In the genomic region with DNA sequence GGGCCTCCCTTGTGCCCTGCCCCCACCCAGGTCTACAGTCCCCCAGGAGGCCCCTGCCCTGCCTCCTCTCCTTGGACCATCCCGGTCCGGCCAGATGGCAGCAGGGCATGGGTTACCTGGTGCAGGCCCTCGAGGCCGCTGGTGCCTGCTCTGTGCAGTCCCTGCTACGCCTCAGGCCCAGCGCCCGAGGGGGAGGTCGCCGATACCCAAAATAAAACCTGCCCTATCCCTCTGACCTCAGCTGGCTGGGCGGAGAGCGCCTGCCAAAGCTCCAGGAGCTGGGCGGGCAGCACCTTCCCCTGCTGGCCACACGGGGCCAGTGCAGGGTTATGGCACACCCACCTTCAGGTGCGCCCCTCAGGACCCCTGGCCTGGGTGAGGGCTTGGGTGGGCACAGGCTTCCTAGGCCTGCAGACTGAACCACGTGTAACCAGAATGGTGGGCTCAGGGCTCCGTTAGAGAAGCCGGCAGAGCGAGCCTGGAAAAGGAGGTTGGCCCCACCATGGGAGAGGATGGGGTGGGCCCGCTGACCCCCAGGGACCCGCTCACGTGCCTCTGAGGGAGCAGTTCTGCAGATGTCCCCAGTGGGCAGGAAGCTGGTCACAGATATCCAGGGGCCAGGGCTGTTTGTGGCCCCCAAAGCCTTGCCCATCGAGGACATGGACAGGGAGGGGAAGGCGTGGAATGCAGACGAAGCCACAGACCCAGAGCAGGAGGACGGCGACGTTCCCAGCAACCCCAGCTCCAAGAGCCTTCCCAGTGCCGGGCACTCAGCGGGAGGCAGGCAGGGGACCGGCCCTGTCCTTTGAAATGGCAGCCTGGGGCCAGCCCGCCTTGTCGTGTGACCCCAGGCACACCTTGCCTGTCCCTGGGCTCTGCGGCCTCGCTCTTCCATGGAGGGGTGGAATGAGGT, we compare ENCODE assay signal across 10 cellular contexts. TPM values are rescaled to one million over a fixed set of nuclear protein-coding genes. Genes with fewer than 3 reads are reported as not detected.
DNase-seq lines count a peak whose midpoint lies in the region; ATAC-seq, FAIRE-seq and TF ChIP-seq lines count a peak whose summit lies in the region.
"Had no signal": no experiment of that assay in that cellular context is flagged by ENCODE, and none has a peak within 500 bp of the region (broad histone marks: within the 10 kb centered on the region; RNA-seq: fewer than 3 reads in every experiment).

No MANE protein-coding gene starts in this region.

- H3K4me3 Mint-ChIP-seq in activated T-cell treated with anti-CD3 and anti-CD28 coated beads, Interleukin-2, amount 50 U/mL, for 72 hours, result no peak overlapping the region

- H3K4me3 ChIP-seq in GM12878, result no peak overlapping the region
- no peak overlapping the region for H3K4me3 ChIP-seq in HepG2 (replicated peaks in 1 of 3; ENCODE audit: insufficient read depth in 1 of 3, low read depth in 2 of 3, low read length in 3 of 3)
- H3K4me3 ChIP-seq in upper lobe of right lung, result no peak overlapping the region

- peaks cover 10% of the 10 kb centered on the region for H3K27me3 Mint-ChIP-seq in activated T-cell treated with anti-CD3 and anti-CD28 coated beads, Interleukin-2, amount 50 U/mL, for 72 hours (ENCODE audit: low read depth)

- FAIRE-seq in GM12878 (lab: Jason Lieb, UNC) (no peak), HepG2 (lab: Jason Lieb, UNC) (no peak)
- FAIRE-seq: small intestine had no signal

- BruUV-seq in GM12878 (replicated peaks; lab: Mats Ljungman, UMichigan) (no TSS peak), HepG2 (replicated peaks; lab: Mats Ljungman, UMichigan) (no TSS peak)

- in situ Hi-C loops in GM12878 (cut with MboI), result loop anchor here (5.0 kb wide), 1 partner anchor 35 kb away; no protein-coding TSS in a partner anchor
- in situ Hi-C loops in HepG2 (cut with HindIII; ENCODE audit: extremely low pct_ligation_motif_present, low pct_unique_long_range_greater_than_20kb), result no loop called here

- H3K4me2 ChIP-seq in GM12878 (ENCODE audit: control insufficient read depth, insufficient read depth) (no peak overlapping the region), HepG2 (ENCODE audit: low read depth, low read length) (no peak overlapping the region)

- H3K4me1 Mint-ChIP-seq in activated T-cell treated with anti-CD3 and anti-CD28 coated beads, Interleukin-2, amount 50 U/mL, for 72 hours (ENCODE audit: low read depth), result peaks cover 18% of the 10 kb centered on the region

- H3K27ac ChIP-seq in GM12878 (ENCODE audit: control insufficient read depth, insufficient read depth) (no peak overlapping the region), HepG2 (ENCODE audit: extremely low read length, insufficient read depth, low read length) (no peak overlapping the region), upper lobe of right lung (no peak overlapping the region)

- no peaks in the 10 kb centered on the region; the same call in 2 of the 3 replicates for H3K9me3 ChIP-seq in GM12878 (replicated peaks; ENCODE audit: control insufficient read depth, insufficient read depth, low read length)
- no peaks in the 10 kb centered on the region for H3K9me3 ChIP-seq in HepG2 (ENCODE audit: low read length)
- H3K9me3 ChIP-seq in upper lobe of right lung, result no peaks in the 10 kb centered on the region

- CTCF ChIA-PET in GM12878 (lab: Yijun Ruan, JAX), result interaction anchor here (0.6 to 2.0 kb wide), 2 partner anchors 36 to 39 kb away, joined by 4 to 10 read pairs; no protein-coding TSS in a partner anchor
- CTCF ChIA-PET in HepG2 (lab: Yijun Ruan, JAX; ENCODE audit: low intra/inter-chr PET ratio, low total read pairs), result no interaction called here

- RAD21 ChIA-PET in GM12878 (lab: Charles Lee; ENCODE audit: unreplicated experiment), result no interaction called here

- no peaks in the 10 kb centered on the region for H3K36me3 ChIP-seq in GM12878 (ENCODE audit: control insufficient read depth in 2 of 2, insufficient read depth in 2 of 2, low read length in 1 of 2)
- H3K36me3 ChIP-seq in HepG2 (replicated peaks in 1 of 2; ENCODE audit: control insufficient read depth in 1 of 2, insufficient read depth in 2 of 2, low read length in 2 of 2), result no peaks in the 10 kb centered on the region
- H3K36me3 ChIP-seq in upper lobe of right lung, result no peaks in the 10 kb centered on the region

- H3K27me3 ChIP-seq in GM12878 (replicated peaks in 1 of 2; ENCODE audit: control insufficient read depth in 2 of 2, insufficient read depth in 2 of 2, low read length in 1 of 2) (no peaks in the 10 kb centered on the region), HepG2 (ENCODE audit: control insufficient read depth in 1 of 2, insufficient read depth in 2 of 2, low read length in 2 of 2) (peaks cover 20 to 49% of the 10 kb centered on the region in 2 experiments; a peak in 4 of 5 replicates), upper lobe of right lung (no peaks in the 10 kb centered on the region)

- peaks cover 3 to 8% of the 10 kb centered on the region in 2 donors for H3K36me3 Mint-ChIP-seq in activated T-cell treated with anti-CD3 and anti-CD28 coated beads, Interleukin-2, amount 50 U/mL, for 72 hours (ENCODE audit: insufficient read depth in 2 of 2)

- TF ChIP-seq EP300 in GM12878 (IDR thresholded peaks at IDR 0.05; ENCODE audit: borderline replicate concordance in 1 of 2, control insufficient read depth in 1 of 2, low read depth in 2 of 2, low read length in 2 of 2) (no peak), HepG2 (IDR thresholded peaks at IDR 0.05; ENCODE audit: low read depth in 2 of 2, low read length in 2 of 2) (no peak), HepG2 (CRISPR knock-in tag; IDR thresholded peaks at IDR 0.05; ENCODE audit: borderline replicate concordance) (no peak)

- DNase-seq in activated T-cell treated with anti-CD3 and anti-CD28 coated beads, Interleukin-2, amount 50 U/mL, for 72 hours, result no peak
- no peak for DNase-seq in activated T-cell treated with anti-CD3 and anti-CD28 coated beads, Interleukin-2, amount 50 U/mL, for 1 hour
- DNase-seq in GM12878 (ENCODE audit: low read depth, low spot score), result no peak
- DNase-seq in HepG2 (ENCODE audit: low spot score), result no peak
- DNase-seq in upper lobe of right lung, result peak; percentile 61
- no peak for DNase-seq in NCI-H446 (lab: John Stamatoyannopoulos, UW)
- DNase-seq in SHP77 treated with DMSO at 0.1 percent for 48 hours (lab: John Stamatoyannopoulos, UW), result no peak
- no peak for DNase-seq in NCI-H2196 treated with DMSO at 0.1 percent for 48 hours (lab: John Stamatoyannopoulos, UW; ENCODE audit: unreplicated experiment)

- 37% methylated on average over 30 of the region's 34 CpGs for WGBS in GM12878 (ENCODE audit: insufficient coverage, insufficient replicate concordance, low lambda C conversion rate, missing lambda C conversion rate)
- 33% methylated on average over 9 of the region's 34 CpGs for WGBS in HepG2 (ENCODE audit: low lambda C conversion rate)

- no peak overlapping the region for H3K9ac ChIP-seq in GM12878 (ENCODE audit: control insufficient read depth, insufficient read depth, low read length)
- H3K9ac ChIP-seq in HepG2 (ENCODE audit: insufficient read depth, low read depth, low read length), result no peak overlapping the region

- H4K20me1 ChIP-seq in GM12878 (ENCODE audit: control insufficient read depth, insufficient read depth) (no peaks in the 10 kb centered on the region), HepG2 (ENCODE audit: insufficient read depth, low read length) (no peaks in the 10 kb centered on the region)

- TF ChIP-seq RAD21 in GM12878 (IDR thresholded peaks at IDR 0.05; ENCODE audit: insufficient read depth, low read depth, low read length) (peak; percentile 21; the same call in 1 of the 2 replicates), HepG2 (CRISPR knock-in tag; IDR thresholded peaks at IDR 0.05) (peak; percentile 29; the same call in 1 of the 2 replicates)

- SMC1A ChIA-PET in GM12878 (lab: Charles Lee; ENCODE audit: uncharacterized antibody, unreplicated experiment), result interaction anchor here (0.9 to 1.2 kb wide), 2 partner anchors 79 to 84 kb away, joined by 3 to 4 read pairs; partner anchors contain the start of gene TNNI2

- TF ChIP-seq CTCF in GM12878 (IDR thresholded peaks at IDR 0.05 in 2 of 3, conservative IDR thresholded peaks at IDR 0.05 in 1 of 3; ENCODE audit: control insufficient read depth in 2 of 3, extremely low read depth in 1 of 3, insufficient read depth in 1 of 3, low read depth in 3 of 3, low read length in 3 of 3), result peak; percentile 21 to 66 (median 39); a peak in 5 of 6 replicates
- TF ChIP-seq CTCF in HepG2 (CRISPR knock-in tag; IDR thresholded peaks at IDR 0.05), result peak; percentile 64
- TF ChIP-seq CTCF in upper lobe of right lung (IDR thresholded peaks at IDR 0.05), result peak; percentile 37

- intact Hi-C loops in GM12878 (cut with micrococcal nuclease; ENCODE audit: unreplicated experiment), result loop anchor here (2.0 kb wide), 1 partner anchor 79 kb away; the partner anchor contains the start of gene TNNI2
- intact Hi-C loops in HepG2 (cut with micrococcal nuclease; ENCODE audit: unreplicated experiment), result loop anchor here (1.0 kb wide), 1 partner anchor 27 kb away; no protein-coding TSS in a partner anchor
- intact Hi-C loops in upper lobe of right lung (cut with DNase I), result no loop called here

- peaks cover 7 to 11% of the 10 kb centered on the region in 2 donors for H3K9me3 Mint-ChIP-seq in activated T-cell treated with anti-CD3 and anti-CD28 coated beads, Interleukin-2, amount 50 U/mL, for 72 hours

- H2AFZ ChIP-seq in GM12878 (ENCODE audit: control insufficient read depth, low read depth, low read length) (no peak overlapping the region), HepG2 (ENCODE audit: low read length) (no peak overlapping the region)

- H3K4me1 ChIP-seq in GM12878 (ENCODE audit: control insufficient read depth, insufficient read depth, low read length), result no peaks in the 10 kb centered on the region
- H3K4me1 ChIP-seq in HepG2 (ENCODE audit: insufficient read depth, low read length), result no peaks in the 10 kb centered on the region
- H3K4me1 ChIP-seq in upper lobe of right lung, result no peaks in the 10 kb centered on the region

- POLR2A ChIA-PET in GM12878 (lab: Charles Lee) (no interaction called here), HepG2 (lab: Yijun Ruan, JAX) (no interaction called here)

- TF ChIP-seq POLR2A in GM12878 (IDR thresholded peaks at IDR 0.05; ENCODE audit: low read depth, low read length), result peak; percentile 54; the same call in 1 of the 2 replicates
- no peak for TF ChIP-seq POLR2A in HepG2 (IDR thresholded peaks at IDR 0.05; ENCODE audit: insufficient read depth in 1 of 2, low read depth in 2 of 2, low read length in 2 of 2)

- no peak overlapping the region for H3K27ac Mint-ChIP-seq in activated T-cell treated with anti-CD3 and anti-CD28 coated beads, Interleukin-2, amount 50 U/mL, for 72 hours

- peak; percentile 27 to 28 for ATAC-seq in activated T-cell treated with anti-CD3 and anti-CD28 coated beads, Interleukin-2, amount 50 U/mL, for 72 hours (replicated peaks in 1 of 2)
- ATAC-seq in GM12878, result peak; percentile 64
- ATAC-seq in HepG2, result peak; percentile 73
- peak; percentile 33 for ATAC-seq in upper lobe of right lung

- H3K79me2 ChIP-seq in GM12878 (ENCODE audit: control insufficient read depth, insufficient read depth, low read length) (no peaks in the 10 kb centered on the region), HepG2 (ENCODE audit: insufficient read depth, low read length) (no peaks in the 10 kb centered on the region)

RNA-seq across cellular contexts. Expression of gene TNNT3, which starts 1.7 kb away (rescaled TPM):
- 10 to 100 TPM in 1 of 2 donors, 1 to 10 TPM in 1; 5.6 to 15.5 TPM for total RNA-seq in activated T-cell treated with anti-CD3 and anti-CD28 coated beads, Interleukin-2, amount 50 U/mL, for 72 hours
- total RNA-seq in GM12878 (2013; cell fraction: nucleolus; rRNA removed), result 23.0 and 26.1 TPM in 2 replicates
- total RNA-seq in GM12878 (2014; rRNA removed) (not detected in 2 replicates), GM12878 (2014; rRNA removed; fragmentation: Illumina TruSeq; extraction: Trizol) (not detected in 2 replicates), GM12878 (2021) (not detected in 2 replicates), HepG2 (2016; rRNA removed; fragmentation: Illumina TruSeq; extraction: Trizol) (not detected in 2 replicates), upper lobe of right lung (0.43 TPM)
- polyA plus RNA-seq in GM12878 (2011; ENCODE audit: low read depth), result 1.0 TPM
- polyA plus RNA-seq in GM12878 (2011; rRNA removed) (0.39 and 0.50 TPM in 2 replicates), GM12878 (2014; fragmentation: Illumina TruSeq; extraction: Trizol) (0.40 TPM in 1 of 2 replicates, not detected in the other), GM12878 (2014; fragmentation: Nextera tagmentation; extraction: Ambion mirVana) (not detected), GM12878 (2014; rRNA removed) (not detected in 2 replicates), GM12878 (2016; fragmentation: Nextera tagmentation; extraction: Ambion mirVana) (not detected), HepG2 (2011; rRNA removed) (not detected in 2 replicates)
- 0.24 and 0.27 TPM in 2 replicates for polyA plus RNA-seq in GM12878 (2011; cell fraction: cytosol; rRNA removed)
- polyA plus RNA-seq in GM12878 (2011; cell fraction: nucleus; rRNA removed), result 6.6 and 8.8 TPM in 2 replicates
- 2.7 and 2.9 TPM in 2 replicates for polyA plus RNA-seq in GM12878 (2012)
- polyA minus RNA-seq in GM12878 (2011; rRNA and poly(A)+ RNA removed), result 0.29 TPM in 1 of 2 replicates, not detected in the other
- not detected in 2 replicates for polyA minus RNA-seq in GM12878 (2011; cell fraction: cytosol; rRNA and poly(A)+ RNA removed)
- 0.38 and 0.60 TPM in 2 replicates for polyA minus RNA-seq in GM12878 (2011; cell fraction: nucleus; rRNA and poly(A)+ RNA removed)
- total RNA-seq in HepG2 (2016; cell fraction: cytosol; rRNA removed; fragmentation: Illumina TruSeq; extraction: Trizol; ENCODE audit: low read depth), result not detected in 2 replicates
- total RNA-seq in HepG2 (2016; cell fraction: insoluble cytoplasmic fraction; rRNA removed; fragmentation: Illumina TruSeq; extraction: Trizol), result not detected in 2 replicates
- not detected in 2 replicates for total RNA-seq in HepG2 (2016; cell fraction: membrane; rRNA removed; fragmentation: Illumina TruSeq; extraction: Trizol)
- not detected in 2 replicates for total RNA-seq in HepG2 (2016; cell fraction: nucleus; rRNA removed; fragmentation: Illumina TruSeq; extraction: Trizol)
- polyA plus RNA-seq in HepG2 (2011; cell fraction: cytosol; rRNA removed), result not detected in 2 replicates
- polyA plus RNA-seq in HepG2 (2011; cell fraction: nucleus; rRNA removed), result not detected in 2 replicates
- polyA plus RNA-seq in HepG2 (2012), result not detected in 2 replicates
- polyA plus RNA-seq in HepG2 (2016; cell fraction: cytosol; fragmentation: Illumina TruSeq; extraction: Trizol; ENCODE audit: low read depth), result not detected in 2 replicates
- not detected in 2 replicates for polyA plus RNA-seq in HepG2 (2016; cell fraction: insoluble cytoplasmic fraction; fragmentation: Illumina TruSeq; extraction: Trizol; ENCODE audit: low read depth)
- polyA plus RNA-seq in HepG2 (2016; cell fraction: membrane; fragmentation: Illumina TruSeq; extraction: Trizol; ENCODE audit: low read depth), result not detected in 2 replicates
- polyA plus RNA-seq in HepG2 (2016; cell fraction: nucleus; fragmentation: Illumina TruSeq; extraction: Trizol; ENCODE audit: insufficient read depth, low read depth), result not detected in 2 replicates
- not detected in 2 replicates for polyA minus RNA-seq in HepG2 (2011; rRNA and poly(A)+ RNA removed; ENCODE audit: low replicate concordance)
- polyA minus RNA-seq in HepG2 (2011; cell fraction: cytosol; rRNA and poly(A)+ RNA removed), result not detected in 2 replicates
- polyA minus RNA-seq in HepG2 (2011; cell fraction: nucleus; rRNA and poly(A)+ RNA removed), result not detected in 2 replicates
- total RNA-seq: NCI-H460 had no signal

RNA-seq across cellular contexts. Expression of gene PRR33, which starts 26.1 kb away (rescaled TPM):
- not detected for total RNA-seq in activated T-cell treated with anti-CD3 and anti-CD28 coated beads, Interleukin-2, amount 50 U/mL, for 72 hours
- total RNA-seq in GM12878 (2013; cell fraction: nucleolus; rRNA removed), result not detected in 2 replicates
- total RNA-seq in GM12878 (2014; rRNA removed), result not detected in 2 replicates
- total RNA-seq in GM12878 (2014; rRNA removed; fragmentation: Illumina TruSeq; extraction: Trizol), result not detected in 2 replicates
- not detected in 2 replicates for total RNA-seq in GM12878 (2021)
- polyA plus RNA-seq in GM12878 (2011; ENCODE audit: low read depth), result 3.0 TPM
- polyA plus RNA-seq in GM12878 (2011; rRNA removed), result not detected in 2 replicates
- 0.01 TPM in 1 of 2 replicates, not detected in the other for polyA plus RNA-seq in GM12878 (2011; cell fraction: cytosol; rRNA removed)
- polyA plus RNA-seq in GM12878 (2011; cell fraction: nucleus; rRNA removed), result not detected in 2 replicates
- 6.1 and 10.8 TPM in 2 replicates for polyA plus RNA-seq in GM12878 (2012)
- not detected in 2 replicates for polyA plus RNA-seq in GM12878 (2014; fragmentation: Illumina TruSeq; extraction: Trizol)
- polyA plus RNA-seq in GM12878 (2014; fragmentation: Nextera tagmentation; extraction: Ambion mirVana), result under 1 TPM in 1 of 2 experiments, not detected in 1; 0.02 TPM
- 0.03 TPM in 2 replicates for polyA plus RNA-seq in GM12878 (2014; rRNA removed)
- polyA plus RNA-seq in GM12878 (2016; fragmentation: Nextera tagmentation; extraction: Ambion mirVana), result 1 to 10 TPM in 1 of 2 experiments, under 1 TPM in 1; 0.74 to 1.0 TPM
- polyA minus RNA-seq in GM12878 (2011; rRNA and poly(A)+ RNA removed), result not detected in 2 replicates
- not detected in 2 replicates for polyA minus RNA-seq in GM12878 (2011; cell fraction: cytosol; rRNA and poly(A)+ RNA removed)
- polyA minus RNA-seq in GM12878 (2011; cell fraction: nucleus; rRNA and poly(A)+ RNA removed), result not detected in 2 replicates
- total RNA-seq in HepG2 (2016; rRNA removed; fragmentation: Illumina TruSeq; extraction: Trizol), result not detected in 2 replicates
- total RNA-seq in HepG2 (2016; cell fraction: cytosol; rRNA removed; fragmentation: Illumina TruSeq; extraction: Trizol; ENCODE audit: low read depth), result not detected in 2 replicates
- total RNA-seq in HepG2 (2016; cell fraction: insoluble cytoplasmic fraction; rRNA removed; fragmentation: Illumina TruSeq; extraction: Trizol), result not detected in 2 replicates
- not detected in 2 replicates for total RNA-seq in HepG2 (2016; cell fraction: membrane; rRNA removed; fragmentation: Illumina TruSeq; extraction: Trizol)
- total RNA-seq in HepG2 (2016; cell fraction: nucleus; rRNA removed; fragmentation: Illumina TruSeq; extraction: Trizol), result not detected in 2 replicates
- polyA plus RNA-seq in HepG2 (2011; rRNA removed), result not detected in 2 replicates
- polyA plus RNA-seq in HepG2 (2011; cell fraction: cytosol; rRNA removed), result not detected in 2 replicates
- not detected in 2 replicates for polyA plus RNA-seq in HepG2 (2011; cell fraction: nucleus; rRNA removed)
- polyA plus RNA-seq in HepG2 (2012), result 0.05 TPM in 1 of 2 replicates, not detected in the other
- polyA plus RNA-seq in HepG2 (2016; cell fraction: cytosol; fragmentation: Illumina TruSeq; extraction: Trizol; ENCODE audit: low read depth), result not detected in 2 replicates
- polyA plus RNA-seq in HepG2 (2016; cell fraction: insoluble cytoplasmic fraction; fragmentation: Illumina TruSeq; extraction: Trizol; ENCODE audit: low read depth), result not detected in 2 replicates
- not detected in 2 replicates for polyA plus RNA-seq in HepG2 (2016; cell fraction: membrane; fragmentation: Illumina TruSeq; extraction: Trizol; ENCODE audit: low read depth)
- not detected in 2 replicates for polyA plus RNA-seq in HepG2 (2016; cell fraction: nucleus; fragmentation: Illumina TruSeq; extraction: Trizol; ENCODE audit: insufficient read depth, low read depth)
- polyA minus RNA-seq in HepG2 (2011; rRNA and poly(A)+ RNA removed; ENCODE audit: low replicate concordance), result not detected in 2 replicates
- polyA minus RNA-seq in HepG2 (2011; cell fraction: cytosol; rRNA and poly(A)+ RNA removed), result not detected in 2 replicates
- not detected in 2 replicates for polyA minus RNA-seq in HepG2 (2011; cell fraction: nucleus; rRNA and poly(A)+ RNA removed)
- not detected for total RNA-seq in upper lobe of right lung
- total RNA-seq: NCI-H460 had no signal

RNA-seq across cellular contexts. Expression of gene MRPL23, which starts 29.4 kb away (rescaled TPM):
- total RNA-seq in activated T-cell treated with anti-CD3 and anti-CD28 coated beads, Interleukin-2, amount 50 U/mL, for 72 hours, result 10 to 100 TPM; 59.4 to 60.3 TPM
- total RNA-seq in GM12878 (2013; cell fraction: nucleolus; rRNA removed), result 171 and 175 TPM in 2 replicates
- 190 and 198 TPM in 2 replicates for total RNA-seq in GM12878 (2014; rRNA removed)
- total RNA-seq in GM12878 (2014; rRNA removed; fragmentation: Illumina TruSeq; extraction: Trizol), result 103 and 111 TPM in 2 replicates
- total RNA-seq in GM12878 (2021), result 141 and 143 TPM in 2 replicates
- 34.6 TPM for polyA plus RNA-seq in GM12878 (2011; ENCODE audit: low read depth)
- polyA plus RNA-seq in GM12878 (2011; rRNA removed), result 48.9 and 101 TPM in 2 replicates
- polyA plus RNA-seq in GM12878 (2011; cell fraction: cytosol; rRNA removed), result 249 and 306 TPM in 2 replicates
- 123 and 150 TPM in 2 replicates for polyA plus RNA-seq in GM12878 (2011; cell fraction: nucleus; rRNA removed)
- 101 and 133 TPM in 2 replicates for polyA plus RNA-seq in GM12878 (2012)
- 41.6 and 97.6 TPM in 2 replicates for polyA plus RNA-seq in GM12878 (2014; fragmentation: Illumina TruSeq; extraction: Trizol)
- 1 to 10 TPM; 1.6 to 2.5 TPM for polyA plus RNA-seq in GM12878 (2014; fragmentation: Nextera tagmentation; extraction: Ambion mirVana)
- 201 and 230 TPM in 2 replicates for polyA plus RNA-seq in GM12878 (2014; rRNA removed)
- polyA plus RNA-seq in GM12878 (2016; fragmentation: Nextera tagmentation; extraction: Ambion mirVana), result 100 to 1,000 TPM; 187 to 207 TPM
- 46.3 and 105 TPM in 2 replicates for polyA minus RNA-seq in GM12878 (2011; rRNA and poly(A)+ RNA removed)
- 35.0 and 42.8 TPM in 2 replicates for polyA minus RNA-seq in GM12878 (2011; cell fraction: cytosol; rRNA and poly(A)+ RNA removed)
- polyA minus RNA-seq in GM12878 (2011; cell fraction: nucleus; rRNA and poly(A)+ RNA removed), result 35.2 and 56.3 TPM in 2 replicates
- 123 and 126 TPM in 2 replicates for total RNA-seq in HepG2 (2016; rRNA removed; fragmentation: Illumina TruSeq; extraction: Trizol)
- total RNA-seq in HepG2 (2016; cell fraction: cytosol; rRNA removed; fragmentation: Illumina TruSeq; extraction: Trizol; ENCODE audit: low read depth), result 53.4 and 58.2 TPM in 2 replicates
- total RNA-seq in HepG2 (2016; cell fraction: insoluble cytoplasmic fraction; rRNA removed; fragmentation: Illumina TruSeq; extraction: Trizol), result 128 and 132 TPM in 2 replicates
- 80.8 and 94.7 TPM in 2 replicates for total RNA-seq in HepG2 (2016; cell fraction: membrane; rRNA removed; fragmentation: Illumina TruSeq; extraction: Trizol)
- 49.8 and 57.3 TPM in 2 replicates for total RNA-seq in HepG2 (2016; cell fraction: nucleus; rRNA removed; fragmentation: Illumina TruSeq; extraction: Trizol)
- 63.1 and 67.8 TPM in 2 replicates for polyA plus RNA-seq in HepG2 (2011; rRNA removed)
- 127 and 181 TPM in 2 replicates for polyA plus RNA-seq in HepG2 (2011; cell fraction: cytosol; rRNA removed)
- 73.2 and 99.6 TPM in 2 replicates for polyA plus RNA-seq in HepG2 (2011; cell fraction: nucleus; rRNA removed)
- 44.3 and 57.8 TPM in 2 replicates for polyA plus RNA-seq in HepG2 (2012)
- 59.4 and 69.4 TPM in 2 replicates for polyA plus RNA-seq in HepG2 (2016; cell fraction: cytosol; fragmentation: Illumina TruSeq; extraction: Trizol; ENCODE audit: low read depth)
- polyA plus RNA-seq in HepG2 (2016; cell fraction: insoluble cytoplasmic fraction; fragmentation: Illumina TruSeq; extraction: Trizol; ENCODE audit: low read depth), result 137 TPM in 2 replicates
- polyA plus RNA-seq in HepG2 (2016; cell fraction: membrane; fragmentation: Illumina TruSeq; extraction: Trizol; ENCODE audit: low read depth), result 70.9 and 88.2 TPM in 2 replicates
- polyA plus RNA-seq in HepG2 (2016; cell fraction: nucleus; fragmentation: Illumina TruSeq; extraction: Trizol; ENCODE audit: insufficient read depth, low read depth), result 88.0 and 95.8 TPM in 2 replicates
- 35.5 and 42.4 TPM in 2 replicates for polyA minus RNA-seq in HepG2 (2011; rRNA and poly(A)+ RNA removed; ENCODE audit: low replicate concordance)
- 25.7 and 31.7 TPM in 2 replicates for polyA minus RNA-seq in HepG2 (2011; cell fraction: cytosol; rRNA and poly(A)+ RNA removed)
- polyA minus RNA-seq in HepG2 (2011; cell fraction: nucleus; rRNA and poly(A)+ RNA removed), result 29.7 and 35.8 TPM in 2 replicates
- total RNA-seq in upper lobe of right lung, result 58.6 TPM
